In the genomic region with DNA sequence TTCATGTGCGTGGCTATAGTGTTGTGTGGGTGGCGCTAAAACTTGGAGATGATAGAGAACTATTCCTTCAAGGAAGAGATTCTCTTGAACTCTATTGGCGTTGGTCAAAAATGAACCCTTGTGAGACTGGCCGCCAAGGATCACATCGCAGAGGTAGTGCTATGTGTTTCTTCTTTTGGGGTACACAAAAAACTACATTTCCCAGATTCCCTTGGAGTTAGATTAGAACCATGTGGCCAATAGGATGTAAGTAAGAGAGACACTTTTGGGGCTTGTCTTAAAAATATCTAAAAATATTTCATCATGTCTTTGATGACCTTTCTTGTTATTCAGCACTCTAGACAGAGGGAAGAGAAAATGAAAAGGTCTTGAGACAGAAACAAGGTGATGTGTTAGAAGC, we compare ENCODE assay signal across 9 cellular contexts. TPM values are rescaled to one million over a fixed set of nuclear protein-coding genes. Genes with fewer than 3 reads are reported as not detected.
"Had no signal": no experiment of that assay in that cellular context is flagged by ENCODE, and none has a peak within 500 bp of the region (broad histone marks: within the 10 kb centered on the region; RNA-seq: fewer than 3 reads in every experiment).

No MANE protein-coding gene starts in this region.

- FAIRE-seq: G401.6, GM12878, GM12891, GM12892, GM18507, GM19239 had no signal

- ATAC-seq: GM12878 had no signal

- H3K4me3 ChIP-seq: GM12878 had no signal

- DNase-seq: GDM1, GF-D8 had no signal

RNA-seq across cellular contexts. Expression of a gene that starts 25.4 kb away (rescaled TPM):
- total RNA-seq: G401 had no signal
